Comparison of ENCODE assay signal across 1 cellular context in the genomic region with DNA sequence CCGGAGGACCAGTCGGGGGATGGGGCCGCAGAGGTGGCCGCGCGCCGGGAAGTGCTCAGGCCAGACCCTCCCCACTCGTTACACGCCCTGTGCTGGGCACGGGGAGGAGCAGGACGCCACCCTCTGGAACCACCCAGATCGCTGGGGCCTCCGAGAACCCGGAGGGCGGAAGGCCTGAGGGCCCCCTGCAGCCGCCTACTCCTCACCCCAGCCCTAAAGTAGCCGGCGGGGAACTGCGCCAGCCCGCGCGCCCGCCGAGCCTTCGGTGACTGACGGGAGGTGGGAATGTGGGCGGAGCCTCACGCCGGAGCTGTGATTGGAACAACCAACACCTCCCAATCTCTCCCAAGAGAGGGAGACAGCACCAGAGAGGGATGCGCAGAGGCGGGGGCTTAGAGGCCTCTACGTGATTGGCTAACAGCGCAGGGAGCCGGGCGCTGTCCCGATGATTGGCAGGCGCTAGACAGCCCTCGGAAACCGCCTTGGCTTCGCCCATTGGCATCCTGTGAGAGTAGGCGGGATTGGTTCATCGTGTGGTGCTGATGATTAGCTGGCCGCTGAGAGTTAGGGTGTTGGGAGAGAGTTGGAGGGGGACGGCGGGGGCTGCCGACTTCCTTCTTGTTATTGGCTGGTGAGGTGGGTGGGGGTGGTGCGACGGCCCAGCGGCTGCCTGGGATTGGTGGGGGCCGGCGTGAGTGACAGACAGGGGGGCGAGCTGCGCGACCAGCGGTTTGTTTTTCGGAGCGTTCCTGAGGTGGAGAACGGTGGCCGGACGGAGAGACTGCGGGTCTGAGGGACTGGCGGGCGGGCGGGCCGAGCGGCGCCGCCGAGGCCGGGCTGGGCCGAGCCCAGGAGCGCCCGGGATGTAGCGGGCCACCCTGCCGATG.
A peak's percentile ranks its signal among the peaks of the same experiment; 100 is the strongest.
TF ChIP-seq lines count a peak whose summit lies in the region.

A gene (plus strand): TSS at position 734 of the 887 bp plus-strand sequence. CDS start 343 bp downstream, outside the sequence.

TF ChIP-seq in K562, 482 proteins besides CTCF, POLR2A, EP300 and RAD21 (continued from another document and continues in another):
- TF ChIP-seq, protein P1, sequence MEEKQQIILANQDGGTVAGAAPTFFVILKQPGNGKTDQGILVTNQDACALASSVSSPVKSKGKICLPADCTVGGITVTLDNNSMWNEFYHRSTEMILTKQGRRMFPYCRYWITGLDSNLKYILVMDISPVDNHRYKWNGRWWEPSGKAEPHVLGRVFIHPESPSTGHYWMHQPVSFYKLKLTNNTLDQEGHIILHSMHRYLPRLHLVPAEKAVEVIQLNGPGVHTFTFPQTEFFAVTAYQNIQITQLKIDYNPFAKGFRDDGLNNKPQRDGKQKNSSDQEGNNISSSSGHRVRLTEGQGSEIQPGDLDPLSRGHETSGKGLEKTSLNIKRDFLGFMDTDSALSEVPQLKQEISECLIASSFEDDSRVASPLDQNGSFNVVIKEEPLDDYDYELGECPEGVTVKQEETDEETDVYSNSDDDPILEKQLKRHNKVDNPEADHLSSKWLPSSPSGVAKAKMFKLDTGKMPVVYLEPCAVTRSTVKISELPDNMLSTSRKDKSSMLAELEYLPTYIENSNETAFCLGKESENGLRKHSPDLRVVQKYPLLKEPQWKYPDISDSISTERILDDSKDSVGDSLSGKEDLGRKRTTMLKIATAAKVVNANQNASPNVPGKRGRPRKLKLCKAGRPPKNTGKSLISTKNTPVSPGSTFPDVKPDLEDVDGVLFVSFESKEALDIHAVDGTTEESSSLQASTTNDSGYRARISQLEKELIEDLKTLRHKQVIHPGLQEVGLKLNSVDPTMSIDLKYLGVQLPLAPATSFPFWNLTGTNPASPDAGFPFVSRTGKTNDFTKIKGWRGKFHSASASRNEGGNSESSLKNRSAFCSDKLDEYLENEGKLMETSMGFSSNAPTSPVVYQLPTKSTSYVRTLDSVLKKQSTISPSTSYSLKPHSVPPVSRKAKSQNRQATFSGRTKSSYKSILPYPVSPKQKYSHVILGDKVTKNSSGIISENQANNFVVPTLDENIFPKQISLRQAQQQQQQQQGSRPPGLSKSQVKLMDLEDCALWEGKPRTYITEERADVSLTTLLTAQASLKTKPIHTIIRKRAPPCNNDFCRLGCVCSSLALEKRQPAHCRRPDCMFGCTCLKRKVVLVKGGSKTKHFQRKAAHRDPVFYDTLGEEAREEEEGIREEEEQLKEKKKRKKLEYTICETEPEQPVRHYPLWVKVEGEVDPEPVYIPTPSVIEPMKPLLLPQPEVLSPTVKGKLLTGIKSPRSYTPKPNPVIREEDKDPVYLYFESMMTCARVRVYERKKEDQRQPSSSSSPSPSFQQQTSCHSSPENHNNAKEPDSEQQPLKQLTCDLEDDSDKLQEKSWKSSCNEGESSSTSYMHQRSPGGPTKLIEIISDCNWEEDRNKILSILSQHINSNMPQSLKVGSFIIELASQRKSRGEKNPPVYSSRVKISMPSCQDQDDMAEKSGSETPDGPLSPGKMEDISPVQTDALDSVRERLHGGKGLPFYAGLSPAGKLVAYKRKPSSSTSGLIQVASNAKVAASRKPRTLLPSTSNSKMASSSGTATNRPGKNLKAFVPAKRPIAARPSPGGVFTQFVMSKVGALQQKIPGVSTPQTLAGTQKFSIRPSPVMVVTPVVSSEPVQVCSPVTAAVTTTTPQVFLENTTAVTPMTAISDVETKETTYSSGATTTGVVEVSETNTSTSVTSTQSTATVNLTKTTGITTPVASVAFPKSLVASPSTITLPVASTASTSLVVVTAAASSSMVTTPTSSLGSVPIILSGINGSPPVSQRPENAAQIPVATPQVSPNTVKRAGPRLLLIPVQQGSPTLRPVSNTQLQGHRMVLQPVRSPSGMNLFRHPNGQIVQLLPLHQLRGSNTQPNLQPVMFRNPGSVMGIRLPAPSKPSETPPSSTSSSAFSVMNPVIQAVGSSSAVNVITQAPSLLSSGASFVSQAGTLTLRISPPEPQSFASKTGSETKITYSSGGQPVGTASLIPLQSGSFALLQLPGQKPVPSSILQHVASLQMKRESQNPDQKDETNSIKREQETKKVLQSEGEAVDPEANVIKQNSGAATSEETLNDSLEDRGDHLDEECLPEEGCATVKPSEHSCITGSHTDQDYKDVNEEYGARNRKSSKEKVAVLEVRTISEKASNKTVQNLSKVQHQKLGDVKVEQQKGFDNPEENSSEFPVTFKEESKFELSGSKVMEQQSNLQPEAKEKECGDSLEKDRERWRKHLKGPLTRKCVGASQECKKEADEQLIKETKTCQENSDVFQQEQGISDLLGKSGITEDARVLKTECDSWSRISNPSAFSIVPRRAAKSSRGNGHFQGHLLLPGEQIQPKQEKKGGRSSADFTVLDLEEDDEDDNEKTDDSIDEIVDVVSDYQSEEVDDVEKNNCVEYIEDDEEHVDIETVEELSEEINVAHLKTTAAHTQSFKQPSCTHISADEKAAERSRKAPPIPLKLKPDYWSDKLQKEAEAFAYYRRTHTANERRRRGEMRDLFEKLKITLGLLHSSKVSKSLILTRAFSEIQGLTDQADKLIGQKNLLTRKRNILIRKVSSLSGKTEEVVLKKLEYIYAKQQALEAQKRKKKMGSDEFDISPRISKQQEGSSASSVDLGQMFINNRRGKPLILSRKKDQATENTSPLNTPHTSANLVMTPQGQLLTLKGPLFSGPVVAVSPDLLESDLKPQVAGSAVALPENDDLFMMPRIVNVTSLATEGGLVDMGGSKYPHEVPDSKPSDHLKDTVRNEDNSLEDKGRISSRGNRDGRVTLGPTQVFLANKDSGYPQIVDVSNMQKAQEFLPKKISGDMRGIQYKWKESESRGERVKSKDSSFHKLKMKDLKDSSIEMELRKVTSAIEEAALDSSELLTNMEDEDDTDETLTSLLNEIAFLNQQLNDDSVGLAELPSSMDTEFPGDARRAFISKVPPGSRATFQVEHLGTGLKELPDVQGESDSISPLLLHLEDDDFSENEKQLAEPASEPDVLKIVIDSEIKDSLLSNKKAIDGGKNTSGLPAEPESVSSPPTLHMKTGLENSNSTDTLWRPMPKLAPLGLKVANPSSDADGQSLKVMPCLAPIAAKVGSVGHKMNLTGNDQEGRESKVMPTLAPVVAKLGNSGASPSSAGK (IDR thresholded peaks at IDR 0.05), result peak; percentile 29; the same call in 1 of the 2 replicates
- TF ChIP-seq, protein P2, sequence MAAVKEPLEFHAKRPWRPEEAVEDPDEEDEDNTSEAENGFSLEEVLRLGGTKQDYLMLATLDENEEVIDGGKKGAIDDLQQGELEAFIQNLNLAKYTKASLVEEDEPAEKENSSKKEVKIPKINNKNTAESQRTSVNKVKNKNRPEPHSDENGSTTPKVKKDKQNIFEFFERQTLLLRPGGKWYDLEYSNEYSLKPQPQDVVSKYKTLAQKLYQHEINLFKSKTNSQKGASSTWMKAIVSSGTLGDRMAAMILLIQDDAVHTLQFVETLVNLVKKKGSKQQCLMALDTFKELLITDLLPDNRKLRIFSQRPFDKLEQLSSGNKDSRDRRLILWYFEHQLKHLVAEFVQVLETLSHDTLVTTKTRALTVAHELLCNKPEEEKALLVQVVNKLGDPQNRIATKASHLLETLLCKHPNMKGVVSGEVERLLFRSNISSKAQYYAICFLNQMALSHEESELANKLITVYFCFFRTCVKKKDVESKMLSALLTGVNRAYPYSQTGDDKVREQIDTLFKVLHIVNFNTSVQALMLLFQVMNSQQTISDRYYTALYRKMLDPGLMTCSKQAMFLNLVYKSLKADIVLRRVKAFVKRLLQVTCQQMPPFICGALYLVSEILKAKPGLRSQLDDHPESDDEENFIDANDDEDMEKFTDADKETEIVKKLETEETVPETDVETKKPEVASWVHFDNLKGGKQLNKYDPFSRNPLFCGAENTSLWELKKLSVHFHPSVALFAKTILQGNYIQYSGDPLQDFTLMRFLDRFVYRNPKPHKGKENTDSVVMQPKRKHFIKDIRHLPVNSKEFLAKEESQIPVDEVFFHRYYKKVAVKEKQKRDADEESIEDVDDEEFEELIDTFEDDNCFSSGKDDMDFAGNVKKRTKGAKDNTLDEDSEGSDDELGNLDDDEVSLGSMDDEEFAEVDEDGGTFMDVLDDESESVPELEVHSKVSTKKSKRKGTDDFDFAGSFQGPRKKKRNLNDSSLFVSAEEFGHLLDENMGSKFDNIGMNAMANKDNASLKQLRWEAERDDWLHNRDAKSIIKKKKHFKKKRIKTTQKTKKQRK (IDR thresholded peaks at IDR 0.05; ENCODE audit: borderline replicate concordance, low read depth, low read length), result peak; percentile 79; the same call in 1 of the 2 replicates
- TF ChIP-seq, protein P3, sequence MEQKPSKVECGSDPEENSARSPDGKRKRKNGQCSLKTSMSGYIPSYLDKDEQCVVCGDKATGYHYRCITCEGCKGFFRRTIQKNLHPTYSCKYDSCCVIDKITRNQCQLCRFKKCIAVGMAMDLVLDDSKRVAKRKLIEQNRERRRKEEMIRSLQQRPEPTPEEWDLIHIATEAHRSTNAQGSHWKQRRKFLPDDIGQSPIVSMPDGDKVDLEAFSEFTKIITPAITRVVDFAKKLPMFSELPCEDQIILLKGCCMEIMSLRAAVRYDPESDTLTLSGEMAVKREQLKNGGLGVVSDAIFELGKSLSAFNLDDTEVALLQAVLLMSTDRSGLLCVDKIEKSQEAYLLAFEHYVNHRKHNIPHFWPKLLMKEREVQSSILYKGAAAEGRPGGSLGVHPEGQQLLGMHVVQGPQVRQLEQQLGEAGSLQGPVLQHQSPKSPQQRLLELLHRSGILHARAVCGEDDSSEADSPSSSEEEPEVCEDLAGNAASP (IDR thresholded peaks at IDR 0.05), result no peak
- TF ChIP-seq HDAC1 (IDR thresholded peaks at IDR 0.05) (peak in 1 of 2 experiments; percentile 57; a peak in 1 of 4 replicates), RBM25 (IDR thresholded peaks at IDR 0.05; ENCODE audit: low read depth, low read length, severe bottlenecking) (peak; percentile 82), SAP30 (IDR thresholded peaks at IDR 0.05; ENCODE audit: borderline replicate concordance, insufficient read depth, low read depth, low read length, poor library complexity, severe bottlenecking) (peak; percentile 16), NUFIP1 (IDR thresholded peaks at IDR 0.05; ENCODE audit: partially characterized antibody) (no peak), CXXC5 (CRISPR knock-in tag; IDR thresholded peaks at IDR 0.05) (peak; percentile 50), NRF1 (conservative IDR thresholded peaks at IDR 0.05 in 1 of 2, IDR thresholded peaks at IDR 0.05 in 1 of 2) (peak; percentile 92 to 93), MEIS2 (IDR thresholded peaks at IDR 0.05; ENCODE audit: partially characterized antibody) (peak; percentile 92), CTBP1 (IDR thresholded peaks at IDR 0.05; ENCODE audit: borderline replicate concordance) (peak; percentile 99), MYC (IDR thresholded peaks at IDR 0.05; ENCODE audit: low read depth, low read length) (0 out of 2 replicates have a peak, but pooled peaks have one; percentile 9), MYC (CRISPR knock-in tag; IDR thresholded peaks at IDR 0.05; ENCODE audit: borderline replicate concordance, low read depth) (0 out of 2 replicates have a peak, but pooled peaks have one; percentile 59), ETV6 (IDR thresholded peaks at IDR 0.05; ENCODE audit: borderline replicate concordance in 1 of 2, low read depth in 2 of 2, low read length in 1 of 2) (no peak), ETV6 (CRISPR knock-in tag; IDR thresholded peaks at IDR 0.05; ENCODE audit: borderline replicate concordance) (no peak), GTF2E2 (tag; IDR thresholded peaks at IDR 0.05) (no peak), ZNF274 (IDR thresholded peaks at IDR 0.05; ENCODE audit: borderline replicate concordance, low read depth, low read length) (no peak), SIN3B (IDR thresholded peaks at IDR 0.05; ENCODE audit: low read depth) (no peak)
- TF ChIP-seq, protein P4, sequence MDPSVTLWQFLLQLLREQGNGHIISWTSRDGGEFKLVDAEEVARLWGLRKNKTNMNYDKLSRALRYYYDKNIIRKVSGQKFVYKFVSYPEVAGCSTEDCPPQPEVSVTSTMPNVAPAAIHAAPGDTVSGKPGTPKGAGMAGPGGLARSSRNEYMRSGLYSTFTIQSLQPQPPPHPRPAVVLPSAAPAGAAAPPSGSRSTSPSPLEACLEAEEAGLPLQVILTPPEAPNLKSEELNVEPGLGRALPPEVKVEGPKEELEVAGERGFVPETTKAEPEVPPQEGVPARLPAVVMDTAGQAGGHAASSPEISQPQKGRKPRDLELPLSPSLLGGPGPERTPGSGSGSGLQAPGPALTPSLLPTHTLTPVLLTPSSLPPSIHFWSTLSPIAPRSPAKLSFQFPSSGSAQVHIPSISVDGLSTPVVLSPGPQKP (CRISPR knock-in tag; IDR thresholded peaks at IDR 0.05), result no peak
- TF ChIP-seq, protein P5, sequence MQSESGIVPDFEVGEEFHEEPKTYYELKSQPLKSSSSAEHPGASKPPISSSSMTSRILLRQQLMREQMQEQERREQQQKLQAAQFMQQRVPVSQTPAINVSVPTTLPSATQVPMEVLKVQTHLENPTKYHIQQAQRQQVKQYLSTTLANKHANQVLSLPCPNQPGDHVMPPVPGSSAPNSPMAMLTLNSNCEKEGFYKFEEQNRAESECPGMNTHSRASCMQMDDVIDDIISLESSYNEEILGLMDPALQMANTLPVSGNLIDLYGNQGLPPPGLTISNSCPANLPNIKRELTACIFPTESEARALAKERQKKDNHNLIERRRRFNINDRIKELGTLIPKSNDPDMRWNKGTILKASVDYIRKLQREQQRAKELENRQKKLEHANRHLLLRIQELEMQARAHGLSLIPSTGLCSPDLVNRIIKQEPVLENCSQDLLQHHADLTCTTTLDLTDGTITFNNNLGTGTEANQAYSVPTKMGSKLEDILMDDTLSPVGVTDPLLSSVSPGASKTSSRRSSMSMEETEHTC (IDR thresholded peaks at IDR 0.05), result no peak
- TF ChIP-seq, protein P6, sequence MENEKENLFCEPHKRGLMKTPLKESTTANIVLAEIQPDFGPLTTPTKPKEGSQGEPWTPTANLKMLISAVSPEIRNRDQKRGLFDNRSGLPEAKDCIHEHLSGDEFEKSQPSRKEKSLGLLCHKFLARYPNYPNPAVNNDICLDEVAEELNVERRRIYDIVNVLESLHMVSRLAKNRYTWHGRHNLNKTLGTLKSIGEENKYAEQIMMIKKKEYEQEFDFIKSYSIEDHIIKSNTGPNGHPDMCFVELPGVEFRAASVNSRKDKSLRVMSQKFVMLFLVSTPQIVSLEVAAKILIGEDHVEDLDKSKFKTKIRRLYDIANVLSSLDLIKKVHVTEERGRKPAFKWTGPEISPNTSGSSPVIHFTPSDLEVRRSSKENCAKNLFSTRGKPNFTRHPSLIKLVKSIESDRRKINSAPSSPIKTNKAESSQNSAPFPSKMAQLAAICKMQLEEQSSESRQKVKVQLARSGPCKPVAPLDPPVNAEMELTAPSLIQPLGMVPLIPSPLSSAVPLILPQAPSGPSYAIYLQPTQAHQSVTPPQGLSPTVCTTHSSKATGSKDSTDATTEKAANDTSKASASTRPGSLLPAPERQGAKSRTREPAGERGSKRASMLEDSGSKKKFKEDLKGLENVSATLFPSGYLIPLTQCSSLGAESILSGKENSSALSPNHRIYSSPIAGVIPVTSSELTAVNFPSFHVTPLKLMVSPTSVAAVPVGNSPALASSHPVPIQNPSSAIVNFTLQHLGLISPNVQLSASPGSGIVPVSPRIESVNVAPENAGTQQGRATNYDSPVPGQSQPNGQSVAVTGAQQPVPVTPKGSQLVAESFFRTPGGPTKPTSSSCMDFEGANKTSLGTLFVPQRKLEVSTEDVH (IDR thresholded peaks at IDR 0.05; ENCODE audit: low read depth, partially characterized antibody), result no peak
- TF ChIP-seq, protein P7, sequence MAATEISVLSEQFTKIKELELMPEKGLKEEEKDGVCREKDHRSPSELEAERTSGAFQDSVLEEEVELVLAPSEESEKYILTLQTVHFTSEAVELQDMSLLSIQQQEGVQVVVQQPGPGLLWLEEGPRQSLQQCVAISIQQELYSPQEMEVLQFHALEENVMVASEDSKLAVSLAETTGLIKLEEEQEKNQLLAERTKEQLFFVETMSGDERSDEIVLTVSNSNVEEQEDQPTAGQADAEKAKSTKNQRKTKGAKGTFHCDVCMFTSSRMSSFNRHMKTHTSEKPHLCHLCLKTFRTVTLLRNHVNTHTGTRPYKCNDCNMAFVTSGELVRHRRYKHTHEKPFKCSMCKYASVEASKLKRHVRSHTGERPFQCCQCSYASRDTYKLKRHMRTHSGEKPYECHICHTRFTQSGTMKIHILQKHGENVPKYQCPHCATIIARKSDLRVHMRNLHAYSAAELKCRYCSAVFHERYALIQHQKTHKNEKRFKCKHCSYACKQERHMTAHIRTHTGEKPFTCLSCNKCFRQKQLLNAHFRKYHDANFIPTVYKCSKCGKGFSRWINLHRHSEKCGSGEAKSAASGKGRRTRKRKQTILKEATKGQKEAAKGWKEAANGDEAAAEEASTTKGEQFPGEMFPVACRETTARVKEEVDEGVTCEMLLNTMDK (IDR thresholded peaks at IDR 0.05; ENCODE audit: borderline replicate concordance, insufficient read depth, low read depth, low read length, poor library complexity, severe bottlenecking), result peak; percentile 44
